In the genomic region with DNA sequence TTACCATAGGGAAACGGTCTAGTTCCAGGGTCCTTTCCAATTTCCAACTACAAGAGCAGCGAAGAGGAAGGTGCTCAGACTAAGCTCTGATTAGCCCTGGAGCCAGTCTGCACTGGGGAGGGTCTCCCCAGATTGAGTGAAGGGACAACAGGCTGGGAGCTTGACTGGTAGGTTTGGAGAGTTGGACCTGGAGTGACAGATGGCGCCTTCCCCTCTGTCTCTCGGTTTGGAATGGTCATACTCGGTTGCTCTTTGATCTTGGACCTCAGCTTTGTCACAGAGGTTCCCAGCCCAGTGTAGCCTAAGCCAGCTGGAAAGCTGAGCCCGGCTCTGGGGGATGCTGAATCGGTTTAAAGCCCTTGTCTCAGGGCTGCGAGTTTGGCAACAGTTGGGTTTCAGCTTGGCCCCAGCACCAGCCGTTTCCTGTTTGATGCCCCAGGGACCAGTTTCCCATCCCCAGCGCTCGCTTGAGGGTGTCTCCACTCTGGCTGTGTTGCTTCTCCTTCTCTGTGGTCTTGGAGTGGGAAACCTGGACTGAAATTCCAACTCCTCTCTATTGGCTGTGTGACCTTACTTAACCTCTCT, we compare ENCODE assay signal across 8 cellular contexts. TPM values are rescaled to one million over a fixed set of nuclear protein-coding genes. Genes with fewer than 3 reads are reported as not detected.
DNase-seq lines count a peak whose midpoint lies in the region; ATAC-seq and TF ChIP-seq lines count a peak whose summit lies in the region.

No MANE protein-coding gene starts in this region.

- H3K27ac ChIP-seq in SJSA1 (no peak overlapping the region), ectodermal cell (ENCODE audit: insufficient read depth, low read depth, low read length, poor library complexity, severe bottlenecking) (no peak overlapping the region), mesodermal cell (ENCODE audit: low read depth, low read length, severe bottlenecking) (no peak overlapping the region)

- H3K4me1 ChIP-seq in SJSA1 (replicated peaks): peaks cover 25% of the 10 kb centered on the region
- peaks cover 4% of the 10 kb centered on the region for H3K4me1 ChIP-seq in ectodermal cell (ENCODE audit: control insufficient read depth, insufficient read depth, low read length)
- H3K4me1 ChIP-seq in mesodermal cell (ENCODE audit: control insufficient read depth, insufficient read depth, low read length, poor library complexity, severe bottlenecking): peaks cover 3% of the 10 kb centered on the region

- peak overlapping the region; percentile 94 for H3K4me3 Mint-ChIP-seq in type B pancreatic cell

- H3K36me3 ChIP-seq in SJSA1: peaks cover 4% of the 10 kb centered on the region; the same call in 1 of the 2 replicates
- no peaks in the 10 kb centered on the region for H3K36me3 ChIP-seq in ectodermal cell (ENCODE audit: control insufficient read depth, insufficient read depth, low read length)
- no peaks in the 10 kb centered on the region for H3K36me3 ChIP-seq in mesodermal cell (ENCODE audit: control insufficient read depth, insufficient read depth, low read length)

- H3K4me1 Mint-ChIP-seq in type B pancreatic cell (ENCODE audit: unreplicated experiment): peaks cover 22% of the 10 kb centered on the region

- H3K9me3 ChIP-seq in SJSA1 (replicated peaks) (no peaks in the 10 kb centered on the region; the same call in 1 of the 2 replicates), ectodermal cell (ENCODE audit: control insufficient read depth, low read length) (no peaks in the 10 kb centered on the region), mesodermal cell (ENCODE audit: control insufficient read depth, low read length) (no peaks in the 10 kb centered on the region)

- DNase-seq in Ammon's horn (ENCODE audit: low spot score) (peak; percentile 46), SJSA1 (ENCODE audit: low read depth in 1 of 2, low spot score in 2 of 2) (no peak), type B pancreatic cell (ENCODE audit: extremely low spot score, unreplicated experiment) (no peak), foreskin melanocyte (no peak), NCI-H226 (no peak)

- peaks cover 6% of the 10 kb centered on the region for H3K27me3 Mint-ChIP-seq in type B pancreatic cell

- H3K4me3 ChIP-seq in SJSA1 (peak overlapping the region; percentile 91), ectodermal cell (ENCODE audit: insufficient read depth, low read depth, low read length) (peak overlapping the region; percentile 62), mesodermal cell (ENCODE audit: extremely low read depth, insufficient read depth, low read length, poor library complexity, severe bottlenecking) (peak overlapping the region; percentile 69)

- H3K9me3 Mint-ChIP-seq in type B pancreatic cell: no peaks in the 10 kb centered on the region

- H3K27ac Mint-ChIP-seq in type B pancreatic cell: peak overlapping the region; percentile 89

- no peak for TF ChIP-seq CTCF in type B pancreatic cell (conservative IDR thresholded peaks at IDR 0.05)

- 23 to 27% methylated on average over 11 of the region's 11 CpGs for WGBS in ectodermal cell, 2 experiments
- WGBS in mesodermal cell (ENCODE audit: insufficient coverage in 2 of 2), 2 experiments: 18 to 38% methylated on average over 9 to 10 of the region's 11 CpGs

- peak; percentile 21 for ATAC-seq in GM21786 (IDR thresholded peaks at IDR 0.05; ENCODE audit: unreplicated experiment)

- H3K36me3 Mint-ChIP-seq in type B pancreatic cell: no peaks in the 10 kb centered on the region

- H3K27me3 ChIP-seq in SJSA1 (replicated peaks): 0 out of 2 replicates have a peak, but pooled peaks cover 3% of the 10 kb centered on the region
- no peaks in the 10 kb centered on the region for H3K27me3 ChIP-seq in ectodermal cell (ENCODE audit: control insufficient read depth, insufficient read depth, low read length, poor library complexity, severe bottlenecking)

RNA-seq across cellular contexts. Expression of a gene that starts 53.1 kb away (rescaled TPM):
- 8.5 and 10.9 TPM in 2 replicates for total RNA-seq in SJSA1 (2014; rRNA removed; shearing (Covaris generic))
- polyA plus RNA-seq in ectodermal cell (2013, experiment 1 of 4): 5.4 TPM
- polyA plus RNA-seq in ectodermal cell (2013, experiment 2 of 4): 5.1 TPM
- 2.5 TPM for polyA plus RNA-seq in ectodermal cell (2013, experiment 3 of 4)
- 2.6 TPM for polyA plus RNA-seq in ectodermal cell (2013, experiment 4 of 4)
- polyA plus RNA-seq in mesodermal cell (2013, experiment 1 of 2): 2.6 TPM
- 2.6 TPM for polyA plus RNA-seq in mesodermal cell (2013, experiment 2 of 2)
- 8.5 and 10.7 TPM in 2 replicates for total RNA-seq in type B pancreatic cell (ENCODE audit: low replicate concordance)
